Comparison of ENCODE assay signal across 24 cellular contexts in genomic region chr6:15442467-15442866, GRCh38.
A peak's percentile ranks its signal among the peaks of the same experiment; 100 is the strongest.
DNase-seq lines count a peak whose midpoint lies in the region; FAIRE-seq and TF ChIP-seq lines count a peak whose summit lies in the region.
"Had no signal": no experiment of that assay in that cellular context is flagged by ENCODE, and none has a peak within 500 bp of the region (broad histone marks: within the 10 kb centered on the region; RNA-seq: fewer than 3 reads in every experiment).

No MANE protein-coding gene starts in this region.

- peaks cover 4% of the 10 kb centered on the region for H4K20me1 ChIP-seq in endothelial cell of umbilical vein (replicated peaks; ENCODE audit: control insufficient read depth, extremely low read depth, insufficient read depth, low read length)

- H3K27me3 ChIP-seq in endothelial cell of umbilical vein (ENCODE audit: control insufficient read depth in 2 of 2, insufficient read depth in 2 of 2, low read length in 2 of 2) (no peaks in the 10 kb centered on the region), neutrophil (no peaks in the 10 kb centered on the region)
- H3K27me3 ChIP-seq: esophagus muscularis mucosa, thyroid gland had no signal

- intact Hi-C loops in endothelial cell of umbilical vein (cut with micrococcal nuclease) = loop anchor here (2.0 to 10.0 kb wide), 2 partner anchors 180 to 568 kb away; no protein-coding TSS in a partner anchor

- no peak for TF ChIP-seq POLR2A in endothelial cell of umbilical vein (IDR thresholded peaks at IDR 0.05; ENCODE audit: low read depth, low read length)
- TF ChIP-seq POLR2A in GM12892 (IDR thresholded peaks at IDR 0.05; ENCODE audit: low read depth, low read length) = no peak

- DNase-seq in HEK293T (ENCODE audit: extremely low spot score) (no peak), NCI-H748 treated with DMSO at 0.1 percent for 48 hours (lab: John Stamatoyannopoulos, UW) (peak; percentile 12), endothelial cell of umbilical vein (ENCODE audit: low read depth, low spot score) (no peak), GM12892 (ENCODE audit: insufficient read length) (no peak), 8988T (no peak), osteocyte (ENCODE audit: extremely low spot score, unreplicated experiment) (no peak)
- DNase-seq: activated CD8-positive, alpha-beta memory T cell treated with anti-CD3 and anti-CD28 coated beads, Interleukin-2, amount 50 U/mL, for 4 hours; activated effector memory CD4-positive, alpha-beta T cell treated with anti-CD3 and anti-CD28 coated beads, Interleukin-2, amount 50 U/mL, for 16 hours; activated naive CD8-positive, alpha-beta T cell treated with anti-CD3 and anti-CD28 coated beads, Interleukin-2, amount 50 U/mL, for 24 hours; CD8-positive, alpha-beta T cell; DMS 273 treated with DMSO at 0.1 percent for 48 hours; effector CD4-positive, alpha-beta T cell; GOT3; KG1; left ventricle myocardium superior; NCI-H1694; NCI-H524 treated with DMSO at 0.1 percent for 48 hours; stimulated activated naive CD8-positive, alpha-beta T cell treated with anti-CD3 and anti-CD28 coated beads, Interleukin-15, amount 100 ng/mL, for 72 hours; thyroid gland had no signal

- H2AFZ ChIP-seq in endothelial cell of umbilical vein (ENCODE audit: low read depth, low read length) = no peak overlapping the region

- no peaks in the 10 kb centered on the region for H3K79me2 ChIP-seq in endothelial cell of umbilical vein (ENCODE audit: control insufficient read depth, insufficient read depth, low read length)

- TF ChIP-seq CTCF in endothelial cell of umbilical vein (IDR thresholded peaks at IDR 0.05; ENCODE audit: extremely low read depth in 1 of 2, insufficient read depth in 1 of 2, low read depth in 1 of 2, low read length in 2 of 2) = no peak
- TF ChIP-seq CTCF in neutrophil (IDR thresholded peaks at IDR 0.05) = no peak
- no peak for TF ChIP-seq CTCF in osteocyte (IDR thresholded peaks at IDR 0.05)

- no peaks in the 10 kb centered on the region for H3K36me3 Mint-ChIP-seq in osteocyte (ENCODE audit: unreplicated experiment)

- no peaks in the 10 kb centered on the region for H3K9me1 ChIP-seq in endothelial cell of umbilical vein (replicated peaks; ENCODE audit: control insufficient read depth, extremely low read depth, insufficient read depth, low read length)

- no peak overlapping the region for H3K9ac ChIP-seq in endothelial cell of umbilical vein (replicated peaks; ENCODE audit: extremely low read depth, insufficient read depth, low read length)

- BruUV-seq in endothelial cell of umbilical vein (replicated peaks; lab: Mats Ljungman, UMichigan) = no TSS peak

- POLR2A ChIA-PET in HEK293T (lab: Yijun Ruan, JAX) (no interaction called here), endothelial cell of umbilical vein (lab: Charles Lee) (no interaction called here)

- H3K36me3 ChIP-seq in endothelial cell of umbilical vein (ENCODE audit: control insufficient read depth in 2 of 2, extremely low read depth in 1 of 2, insufficient read depth in 2 of 2, low read length in 2 of 2) = no peaks in the 10 kb centered on the region
- H3K36me3 ChIP-seq in neutrophil = no peaks in the 10 kb centered on the region
- H3K36me3 ChIP-seq: esophagus muscularis mucosa, thyroid gland had no signal

- H3K4me3 ChIP-seq in endothelial cell of umbilical vein (replicated peaks in 1 of 3; ENCODE audit: insufficient read depth in 1 of 3, low read depth in 1 of 3, low read length in 3 of 3) (no peak overlapping the region), neutrophil (ENCODE audit: low read depth in 1 of 2, low read length in 1 of 2) (no peak overlapping the region)
- H3K4me3 ChIP-seq: esophagus muscularis mucosa, thyroid gland had no signal

- FAIRE-seq in endothelial cell of umbilical vein (lab: Jason Lieb, UNC) (peak; percentile 38), GM12892 (lab: Jason Lieb, UNC) (no peak)
- FAIRE-seq: islet of Langerhans had no signal

- H3K27me3 Mint-ChIP-seq in osteocyte (ENCODE audit: unreplicated experiment) = no peaks in the 10 kb centered on the region
- H3K27me3 Mint-ChIP-seq: activated naive CD8-positive, alpha-beta T cell treated with anti-CD3 and anti-CD28 coated beads, Interleukin-2, amount 50 U/mL, for 24 hours; stimulated activated naive CD8-positive, alpha-beta T cell treated with anti-CD3 and anti-CD28 coated beads, Interleukin-15, amount 100 ng/mL, for 72 hours had no signal

- H3K4me1 ChIP-seq in endothelial cell of umbilical vein (ENCODE audit: control insufficient read depth, extremely low read depth, insufficient read depth, low read length) (peaks cover 4% of the 10 kb centered on the region), neutrophil (ENCODE audit: control insufficient read depth in 1 of 2, insufficient read depth in 1 of 2, low read depth in 1 of 2, low read length in 1 of 2) (peaks cover 29 to 59% of the 10 kb centered on the region in 2 experiments)

- H3K9me3 Mint-ChIP-seq in osteocyte (ENCODE audit: unreplicated experiment) = no peaks in the 10 kb centered on the region
- H3K9me3 Mint-ChIP-seq: activated naive CD8-positive, alpha-beta T cell treated with anti-CD3 and anti-CD28 coated beads, Interleukin-2, amount 50 U/mL, for 24 hours; CD8-positive, alpha-beta T cell; nephron; stimulated activated naive CD8-positive, alpha-beta T cell treated with anti-CD3 and anti-CD28 coated beads, Interleukin-15, amount 100 ng/mL, for 72 hours; T-helper 2 cell treated with Interferon-gamma antibody and Interleukin-4, amounts not matched to agents 5 μg/mL and 100 μg/mL, for 36 hours had no signal

- H3K27ac ChIP-seq in endothelial cell of umbilical vein (ENCODE audit: insufficient read depth, low read depth, low read length) (no peak overlapping the region), neutrophil (peak overlapping the region; percentile 23)
- H3K27ac ChIP-seq: thyroid gland had no signal

- CTCF ChIA-PET in HEK293T (lab: Yijun Ruan, JAX) (interaction anchor here (0.6 to 1.5 kb wide), 3 partner anchors 14 to 380 kb away, joined by 3 to 4 read pairs (median 3); no protein-coding TSS in a partner anchor), endothelial cell of umbilical vein (lab: Charles Lee) (interaction anchor here (1.6 kb wide), 1 partner anchor 52 kb away, joined by 5 read pairs; no protein-coding TSS in a partner anchor)

- no peak overlapping the region for H3K27ac Mint-ChIP-seq in osteocyte (ENCODE audit: unreplicated experiment)
- H3K27ac Mint-ChIP-seq: activated naive CD8-positive, alpha-beta T cell treated with anti-CD3 and anti-CD28 coated beads, Interleukin-2, amount 50 U/mL, for 24 hours; CD8-positive, alpha-beta T cell; stimulated activated naive CD8-positive, alpha-beta T cell treated with anti-CD3 and anti-CD28 coated beads, Interleukin-15, amount 100 ng/mL, for 72 hours; T-helper 2 cell treated with Interferon-gamma antibody and Interleukin-4, amounts not matched to agents 5 μg/mL and 100 μg/mL, for 36 hours had no signal

- no peaks in the 10 kb centered on the region for H3K9me3 ChIP-seq in endothelial cell of umbilical vein (replicated peaks; ENCODE audit: control insufficient read depth, insufficient read depth, low read length)
- no peaks in the 10 kb centered on the region for H3K9me3 ChIP-seq in neutrophil
- H3K9me3 ChIP-seq: esophagus muscularis mucosa, thyroid gland had no signal

- peaks cover 38% of the 10 kb centered on the region for H3K4me1 Mint-ChIP-seq in osteocyte (ENCODE audit: unreplicated experiment)

- dilution Hi-C loops in endothelial cell of umbilical vein (cut with MboI; ENCODE audit: extremely low pct_ligation_motif_present, low sequenced_read_pairs) = no loop called here

- H3K4me2 ChIP-seq in endothelial cell of umbilical vein (ENCODE audit: insufficient read depth, low read length) = no peak overlapping the region

- no peak overlapping the region for H3K4me3 Mint-ChIP-seq in osteocyte (ENCODE audit: unreplicated experiment)
- H3K4me3 Mint-ChIP-seq: activated naive CD8-positive, alpha-beta T cell treated with anti-CD3 and anti-CD28 coated beads, Interleukin-2, amount 50 U/mL, for 24 hours; CD8-positive, alpha-beta T cell; nephron; stimulated activated naive CD8-positive, alpha-beta T cell treated with anti-CD3 and anti-CD28 coated beads, Interleukin-15, amount 100 ng/mL, for 72 hours; T-helper 2 cell treated with Interferon-gamma antibody and Interleukin-4, amounts not matched to agents 5 μg/mL and 100 μg/mL, for 36 hours had no signal

TF ChIP-seq in HEK293T, 16 proteins besides CTCF, POLR2A, EP300 and RAD21:
- TF ChIP-seq PKNOX1 (IDR thresholded peaks at IDR 0.05) (peak; percentile 44), HDGF (IDR thresholded peaks at IDR 0.05; ENCODE audit: borderline replicate concordance) (no peak)

TF ChIP-seq in endothelial cell of umbilical vein, 7 proteins besides CTCF, POLR2A, EP300 and RAD21:
- no peak for TF ChIP-seq FOS (IDR thresholded peaks at IDR 0.05; ENCODE audit: borderline replicate concordance, insufficient read depth, low read length)
- no peak for TF ChIP-seq MYC (IDR thresholded peaks at IDR 0.05; ENCODE audit: low read depth, low read length)
- no peak for TF ChIP-seq POLR2AphosphoS5 (IDR thresholded peaks at IDR 0.05; ENCODE audit: insufficient read depth, low read depth, low read length)
- no peak for TF ChIP-seq EZH2 (IDR thresholded peaks at IDR 0.05; ENCODE audit: borderline replicate concordance, low read depth, low read length, severe bottlenecking)
- TF ChIP-seq MAX (IDR thresholded peaks at IDR 0.05; ENCODE audit: insufficient read depth, insufficient read length) = no peak
- TF ChIP-seq JUN (IDR thresholded peaks at IDR 0.05; ENCODE audit: borderline replicate concordance, insufficient read depth, insufficient read length, low read depth) = no peak
- no peak for TF ChIP-seq GATA2 (IDR thresholded peaks at IDR 0.05; ENCODE audit: insufficient read depth, insufficient read length, low read depth, low read length)
